In the genomic region with DNA sequence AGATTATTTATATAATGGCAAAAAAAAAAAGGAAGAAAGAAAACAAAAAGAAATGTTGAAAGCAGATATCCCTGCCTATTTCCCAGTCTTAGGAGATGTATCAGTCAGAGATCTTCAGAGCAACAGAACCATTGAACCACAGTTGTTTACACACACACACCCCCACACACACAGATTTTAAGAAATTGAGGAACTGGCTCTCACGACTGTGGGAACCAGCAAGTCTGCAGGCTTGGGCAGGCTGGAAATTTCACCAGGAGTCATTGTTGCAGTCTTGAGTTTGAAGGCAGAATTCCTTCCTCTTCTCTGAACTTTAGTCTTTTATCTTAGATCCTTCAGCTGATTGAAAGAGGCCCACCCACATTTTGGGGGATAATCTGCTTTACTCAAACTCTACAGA, we compare ENCODE assay signal across 19 cellular contexts.
"Had no signal": no experiment of that assay in that cellular context is flagged by ENCODE, and none has a peak within 500 bp of the region (broad histone marks: within the 10 kb centered on the region; RNA-seq: fewer than 3 reads in every experiment).

No MANE protein-coding gene starts in this region.

- H3K36me3 ChIP-seq: left ventricle myocardium inferior, lower lobe of right lung, neural progenitor cell, ovary, right atrium auricular region, stomach, thoracic aorta had no signal

- DNase-seq: erythroblast; foreskin keratinocyte; kidney; left cardiac atrium; left ventricle myocardium inferior; lower lobe of right lung; midbrain; nucleus accumbens; ovary; small intestine; stimulated activated CD4-positive, alpha-beta T cell treated with anti-CD3 and anti-CD28 coated beads, Interleukin-12 subunit alpha, Interleukin-12 subunit beta, amount 100 ng/mL, for 4 hours; stimulated activated naive CD4-positive, alpha-beta T cell; stomach; substantia nigra; trophoblast cell had no signal

- ATAC-seq: foreskin keratinocyte; left cardiac atrium; lower lobe of right lung; natural killer cell treated with Interleukin-12 subunit alpha and Interleukin-12 subunit beta and Interleukin-15 and Interleukin-18, amount 100 ng/mL, for 72 hours had no signal

- H3K4me3 ChIP-seq: left ventricle myocardium inferior, lower lobe of right lung, neural progenitor cell, ovary, right atrium auricular region, stomach, thoracic aorta had no signal

- H3K27me3 ChIP-seq: foreskin keratinocyte, neural progenitor cell, ovary, right atrium auricular region, stomach had no signal

- H3K9me3 ChIP-seq: ovary, thoracic aorta had no signal

- H3K27ac ChIP-seq: foreskin keratinocyte, left ventricle myocardium inferior, lower lobe of right lung, neural progenitor cell, ovary, right atrium auricular region, stomach, thoracic aorta had no signal

- H3K4me1 ChIP-seq: left ventricle myocardium inferior, lower lobe of right lung, neural progenitor cell, right atrium auricular region, stomach had no signal
